26 cellular contexts compared by ENCODE assay signal in the genomic region with DNA sequence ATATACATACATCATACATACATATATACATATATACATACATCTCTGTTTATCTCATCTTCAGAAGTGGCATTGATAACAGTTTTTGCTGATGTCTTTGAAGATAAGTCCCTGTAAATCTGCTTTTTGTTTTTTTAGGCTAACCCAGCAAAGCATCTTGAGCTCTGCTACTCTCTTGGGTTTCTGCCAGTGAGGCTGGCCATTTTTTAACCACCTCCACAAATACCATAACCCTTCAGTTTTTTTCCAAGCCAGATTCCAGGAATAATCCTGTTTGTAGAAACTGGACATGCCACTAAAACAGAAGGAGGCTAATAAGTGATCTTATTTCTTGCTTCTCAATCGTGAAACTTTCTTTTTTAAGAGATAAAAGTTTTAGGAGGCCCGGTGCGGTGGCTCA. TPM values are rescaled to one million over a fixed set of nuclear protein-coding genes. Genes with fewer than 3 reads are reported as not detected.
"Had no signal": no experiment of that assay in that cellular context is flagged by ENCODE, and none has a peak within 500 bp of the region (broad histone marks: within the 10 kb centered on the region; RNA-seq: fewer than 3 reads in every experiment).

No MANE protein-coding gene starts in this region.

- H3K4me3 ChIP-seq: esophagus muscularis mucosa, hepatocyte, tibial nerve had no signal

- FAIRE-seq: endothelial cell of umbilical vein, islet of Langerhans, urothelium cell line had no signal

- H3K9me3 ChIP-seq: esophagus muscularis mucosa, tibial nerve had no signal

- DNase-seq: activated CD4-positive, alpha-beta T cell treated with anti-CD3 and anti-CD28 coated beads, Interleukin-2, amount 10 ng/mL, durations not matched to agents 7 days and 5 days; activated CD4-positive, CD25-positive, alpha-beta regulatory T cell; activated CD8-positive, alpha-beta memory T cell treated with anti-CD3 and anti-CD28 coated beads, Interleukin-2, amount 50 U/mL, for 4 hours; activated naive CD4-positive, alpha-beta T cell treated with anti-CD3 and anti-CD28 coated beads for 36 hours; activated T-cell treated with anti-CD3 and anti-CD28 coated beads, Interleukin-2, amount 50 U/mL, for 4 hours; aorta; dermis blood vessel endothelial cell; effector memory CD4-positive, alpha-beta T cell; foreskin keratinocyte; left colon; midbrain; nephron progenitor cell; nucleus accumbens; posterior cingulate gyrus; retina; stimulated activated CD4-positive, alpha-beta T cell treated with anti-CD3 and anti-CD28 coated beads, Interleukin-12 subunit alpha, Interleukin-12 subunit beta, amount 100 ng/mL, for 4 hours; stimulated activated CD4-positive, alpha-beta T cell treated with anti-CD3 and anti-CD28 coated beads, Interleukin-1b, Interleukin-23, amount 100 ng/mL, for 48 hours; stimulated activated naive CD4-positive, alpha-beta T cell treated with Interleukin-2 at 50 U/mL for 16 hours had no signal

- H2AFZ ChIP-seq: hepatocyte had no signal

- H3K27me3 ChIP-seq: esophagus muscularis mucosa, foreskin keratinocyte, hepatocyte, tibial nerve had no signal

- H3K27ac ChIP-seq: esophagus muscularis mucosa, foreskin keratinocyte, hepatocyte had no signal

- H3K4me2 ChIP-seq: hepatocyte had no signal

- H3K4me1 ChIP-seq: foreskin keratinocyte had no signal

- H3K79me2 ChIP-seq: hepatocyte had no signal

RNA-seq across cellular contexts. Expression of gene CFAP126, which starts 31.9 kb away (rescaled TPM):
- total RNA-seq: activated CD4-positive, alpha-beta T cell treated with anti-CD3 and anti-CD28 coated beads, Interleukin-2, amount 10 ng/mL, durations not matched to agents 7 days and 5 days; activated naive CD4-positive, alpha-beta T cell treated with anti-CD3 and anti-CD28 coated beads for 36 hours; activated T-cell treated with anti-CD3 and anti-CD28 coated beads, Interleukin-2, amount 50 U/mL, for 4 hours; aorta; dermis blood vessel endothelial cell; endothelial cell of umbilical vein; esophagus muscularis mucosa; foreskin keratinocyte; hepatocyte; left colon; lung microvascular endothelial cell; subcutaneous adipose tissue had no signal
- polyA plus RNA-seq: aorta, endothelial cell of umbilical vein, foreskin keratinocyte, hepatocyte had no signal
